Comparison of ENCODE assay signal across 14 cellular contexts in the genomic region with DNA sequence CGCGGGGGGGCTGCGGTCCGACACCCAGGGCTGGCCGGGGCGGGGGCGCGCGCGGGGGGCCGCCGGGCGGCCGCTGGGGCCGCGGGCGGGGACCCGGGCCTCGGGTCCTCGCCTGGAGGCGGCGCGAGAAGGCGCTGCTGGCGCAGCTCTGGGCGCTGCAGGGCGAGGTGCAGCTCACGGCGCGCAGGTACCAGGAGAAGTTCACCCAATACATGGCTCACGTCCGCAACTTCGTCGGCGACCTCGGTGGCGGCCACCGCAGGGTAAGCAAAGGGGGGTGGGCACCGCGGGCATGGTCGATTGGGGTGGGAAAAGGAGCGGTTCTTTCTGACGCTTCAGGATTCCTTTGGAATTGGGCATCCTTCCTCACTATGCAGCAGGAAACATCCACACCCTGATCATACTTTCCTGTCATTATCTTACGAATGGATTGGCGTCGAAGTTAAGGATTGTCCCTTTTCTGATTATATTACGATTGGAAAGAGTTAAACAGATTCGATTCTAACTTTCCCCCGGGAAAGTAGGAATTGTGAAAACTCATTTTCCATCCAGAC. TPM values are rescaled to one million over a fixed set of nuclear protein-coding genes. Genes with fewer than 3 reads are reported as not detected.
DNase-seq lines count a peak whose midpoint lies in the region; ATAC-seq, FAIRE-seq and TF ChIP-seq lines count a peak whose summit lies in the region.
"Had no signal": no experiment of that assay in that cellular context is flagged by ENCODE, and none has a peak within 500 bp of the region (broad histone marks: within the 10 kb centered on the region; RNA-seq: fewer than 3 reads in every experiment).

No MANE protein-coding gene starts in this region.

- CTCF ChIA-PET in SK-N-SH (lab: Yijun Ruan, JAX), result interaction anchor here (0.7 kb wide), 1 partner anchor 176 kb away, joined by 3 read pairs; no protein-coding TSS in a partner anchor

- 2% methylated on average over 45 to 49 of the region's 49 CpGs for WGBS in heart right ventricle, 2 donors
- WGBS in ovary, 3 donors, result 0 to 1% (median 1%) methylated on average over 27 to 49 of the region's 49 CpGs
- 1 to 5% methylated on average over 36 to 49 of the region's 49 CpGs for WGBS in aorta, 2 donors
- WGBS in SK-N-SH (ENCODE audit: low lambda C conversion rate), result 11% methylated on average over 37 of the region's 49 CpGs

- no peak for TF ChIP-seq POLR2A in ovary (IDR thresholded peaks at IDR 0.05)

- H3K36me3 ChIP-seq in heart right ventricle (no peaks in the 10 kb centered on the region), ovary (no peaks in the 10 kb centered on the region), aorta (ENCODE audit: control insufficient read depth in 1 of 2, insufficient read depth in 2 of 2, low read length in 1 of 2) (no peaks in the 10 kb centered on the region), kidney (ENCODE audit: control insufficient read depth in 1 of 2, insufficient read depth in 2 of 2, low read length in 2 of 2) (no peaks in the 10 kb centered on the region), SK-N-SH (replicated peaks in 1 of 2; ENCODE audit: control insufficient read depth in 1 of 2, insufficient read depth in 2 of 2, low read length in 1 of 2) (no peaks in the 10 kb centered on the region)
- H3K36me3 ChIP-seq: BLaER1 treated with 17β-estradiol and CSF1 and Interleukin-3, amounts not matched to agents 10 nM and 100 nM; neutrophil had no signal

- H3K4me2 ChIP-seq in SK-N-SH, result no peak overlapping the region

- TF ChIP-seq CTCF in heart right ventricle (IDR thresholded peaks at IDR 0.05) (no peak), foreskin keratinocyte (conservative IDR thresholded peaks at IDR 0.05) (no peak), ovary (IDR thresholded peaks at IDR 0.05) (no peak), kidney (IDR thresholded peaks at IDR 0.05; ENCODE audit: borderline replicate concordance, extremely low read depth, insufficient read depth) (no peak), SK-N-SH (IDR thresholded peaks at IDR 0.05) (no peak)

- no peaks in the 10 kb centered on the region for H3K9me2 ChIP-seq in SK-N-SH

- H3K27me3 ChIP-seq in heart right ventricle (peaks cover 0 to 80% (median 52%) of the 10 kb centered on the region in 7 donors), foreskin keratinocyte (peaks cover 58% of the 10 kb centered on the region), ovary (no peaks in the 10 kb centered on the region), aorta (ENCODE audit: control insufficient read depth in 1 of 2, insufficient read depth in 2 of 2, low read length in 1 of 2) (no peaks in the 10 kb centered on the region), SK-N-SH (ENCODE audit: insufficient read depth) (peaks cover 27% of the 10 kb centered on the region; the same call in 1 of the 2 replicates)

- no peak for FAIRE-seq in kidney (lab: Jason Lieb, UNC)

- no peaks in the 10 kb centered on the region for H4K20me1 ChIP-seq in SK-N-SH (ENCODE audit: insufficient read depth)
- H4K20me1 ChIP-seq: BLaER1 treated with 17β-estradiol and CSF1 and Interleukin-3, amounts not matched to agents 10 nM and 100 nM had no signal

- H3K4me1 ChIP-seq in heart right ventricle, result peaks cover 0 to 19% (median 11%) of the 10 kb centered on the region in 9 donors
- H3K4me1 ChIP-seq in foreskin keratinocyte, result no peaks in the 10 kb centered on the region
- peaks cover 3% of the 10 kb centered on the region for H3K4me1 ChIP-seq in ovary (ENCODE audit: insufficient read depth)
- peaks cover 0 to 1% of the 10 kb centered on the region in 2 donors for H3K4me1 ChIP-seq in aorta (ENCODE audit: control insufficient read depth in 1 of 2, insufficient read depth in 2 of 2, low read length in 2 of 2)
- H3K4me1 ChIP-seq in kidney (ENCODE audit: control insufficient read depth in 1 of 2, insufficient read depth in 1 of 2, low read depth in 1 of 2, low read length in 2 of 2), result peaks cover 4% of the 10 kb centered on the region in 2 donors
- H3K4me1 ChIP-seq in SK-N-SH (ENCODE audit: control insufficient read depth in 1 of 2, insufficient read depth in 2 of 2, low read depth in 1 of 2, low read length in 1 of 2), result peaks cover 0 to 12% of the 10 kb centered on the region in 2 experiments; a peak in 2 of 4 replicates

- TF ChIP-seq RAD21 in SK-N-SH (IDR thresholded peaks at IDR 0.05; ENCODE audit: low read length), result no peak

- intact Hi-C loops in heart right ventricle (cut with DNase I), result no loop called here
- intact Hi-C loops in cardiac septum (cut with DNase I), result no loop called here
- intact Hi-C loops in ovary (cut with DNase I), result no loop called here
- intact Hi-C loops in aorta (cut with DNase I), result loop anchor here in 1 of 2 donors (5.0 kb wide), 1 partner anchor 47 kb away; no protein-coding TSS in a partner anchor
- intact Hi-C loops in kidney (cut with DNase I), result no loop called here

- POLR2A ChIA-PET in SK-N-SH (lab: Yijun Ruan, JAX), result no interaction called here

- H2AFZ ChIP-seq in SK-N-SH (ENCODE audit: low read depth), result no peak overlapping the region

- DNase-seq in heart right ventricle (no peak), cardiac septum (ENCODE audit: low spot score) (no peak), foreskin keratinocyte (peak in 1 of 2 donors; percentile 11), ovary (peak in 1 of 5 donors; percentile 20), aorta (peak; percentile 44 to 71), kidney (no peak), SK-N-SH (no peak), A172 (ENCODE audit: low spot score) (no peak)
- DNase-seq: activated CD4-positive, alpha-beta T cell treated with anti-CD3 and anti-CD28 coated beads for 48 hours; NCI-H1048; SHP77 had no signal

- H3K79me2 ChIP-seq in SK-N-SH (ENCODE audit: insufficient read depth), result no peaks in the 10 kb centered on the region

- TF ChIP-seq EP300 in ovary (IDR thresholded peaks at IDR 0.05) (no peak), SK-N-SH (IDR thresholded peaks at IDR 0.05; ENCODE audit: borderline replicate concordance in 1 of 2, low read depth in 1 of 2, low read length in 1 of 2) (no peak)

- H3K9me3 ChIP-seq in heart right ventricle (no peaks in the 10 kb centered on the region), ovary (no peaks in the 10 kb centered on the region), aorta (ENCODE audit: control insufficient read depth, low read length) (no peaks in the 10 kb centered on the region), kidney (ENCODE audit: control insufficient read depth in 1 of 2, low read length in 2 of 2) (no peaks in the 10 kb centered on the region), SK-N-SH (no peaks in the 10 kb centered on the region)
- H3K9me3 ChIP-seq: neutrophil had no signal

- no peaks in the 10 kb centered on the region for H3F3A ChIP-seq in SK-N-SH (replicated peaks; ENCODE audit: insufficient read depth)

- H3K4me3 ChIP-seq in heart right ventricle (peak overlapping the region in 7 of 10 donors; percentile 16 to 49 (median 39)), ovary (peak overlapping the region; percentile 52), aorta (ENCODE audit: low read length in 2 of 2) (peak overlapping the region; percentile 45 to 53), kidney (ENCODE audit: low read length in 2 of 2) (peak overlapping the region in 1 of 2 donors; percentile 10), SK-N-SH (ENCODE audit: low read depth in 2 of 2, low read length in 1 of 2) (peak overlapping the region in 1 of 2 experiments; percentile 31; a peak in 1 of 4 replicates)

- ATAC-seq in heart right ventricle (no peak), foreskin keratinocyte (peak; percentile 52), aorta (ENCODE audit: low FRiP score) (peak; percentile 2)

- H3K27ac ChIP-seq in heart right ventricle (no peak overlapping the region), foreskin keratinocyte (no peak overlapping the region), ovary (peak overlapping the region in 1 of 2 donors; percentile 69), aorta (ENCODE audit: low read depth in 1 of 2, low read length in 2 of 2) (peak overlapping the region; percentile 16 to 58), kidney (ENCODE audit: low read depth in 2 of 2, low read length in 2 of 2) (no peak overlapping the region), SK-N-SH (ENCODE audit: low read depth in 2 of 2, low read length in 1 of 2) (no peak overlapping the region)
- H3K27ac ChIP-seq: BLaER1 treated with 17β-estradiol and CSF1 and Interleukin-3, amounts not matched to agents 10 nM and 100 nM; neutrophil had no signal

- H3K9ac ChIP-seq in kidney (ENCODE audit: low read length in 2 of 2), result no peak overlapping the region
- H3K9ac ChIP-seq in SK-N-SH, result no peak overlapping the region
- H3K9ac ChIP-seq: BLaER1 treated with 17β-estradiol and CSF1 and Interleukin-3, amounts not matched to agents 10 nM and 100 nM had no signal

TF ChIP-seq in SK-N-SH, 30 proteins besides CTCF, POLR2A, EP300 and RAD21 (continues in another document):
- TF ChIP-seq, protein P1, sequence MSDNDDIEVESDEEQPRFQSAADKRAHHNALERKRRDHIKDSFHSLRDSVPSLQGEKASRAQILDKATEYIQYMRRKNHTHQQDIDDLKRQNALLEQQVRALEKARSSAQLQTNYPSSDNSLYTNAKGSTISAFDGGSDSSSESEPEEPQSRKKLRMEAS (IDR thresholded peaks at IDR 0.05; ENCODE audit: low read depth), result no peak
- no peak for TF ChIP-seq TAF1 (IDR thresholded peaks at IDR 0.05; ENCODE audit: borderline replicate concordance, low read depth, low read length)
- no peak for TF ChIP-seq YY1 (IDR thresholded peaks at IDR 0.05; ENCODE audit: low read depth)
- no peak for TF ChIP-seq NRF1 (IDR thresholded peaks at IDR 0.05; ENCODE audit: low read depth, low read length)
- TF ChIP-seq RCOR1 (IDR thresholded peaks at IDR 0.05; ENCODE audit: low read length), result no peak
- no peak for TF ChIP-seq JUND (IDR thresholded peaks at IDR 0.05)

RNA-seq across cellular contexts. Expression of a gene that starts 0.8 kb away (rescaled TPM):
- under 1 TPM in 6 of 10 donors, not detected in 4; 0.07 to 0.28 (median 0.18) TPM for total RNA-seq in heart right ventricle
- under 1 TPM in 1 of 2 donors, not detected in 1; 0.04 TPM for polyA plus RNA-seq in heart right ventricle
- not detected for total RNA-seq in cardiac septum
- total RNA-seq in foreskin keratinocyte, result not detected in 2 replicates
- polyA plus RNA-seq in foreskin keratinocyte, result not detected in 2 replicates
- total RNA-seq in ovary, result 1 to 10 TPM; 1.5 to 7.8 (median 4.1) TPM
- 10 to 100 TPM in 1 of 2 donors, 1 to 10 TPM in 1; 3.4 to 11.0 TPM for polyA plus RNA-seq in ovary
- 10 to 100 TPM in 1 of 2 donors, 1 to 10 TPM in 1; 6.8 to 11.2 TPM for total RNA-seq in aorta
- polyA plus RNA-seq in aorta, result 1 to 10 TPM; 1.2 to 1.8 TPM
- total RNA-seq in kidney, result 2.1 TPM
- 0.56 TPM for polyA plus RNA-seq in kidney (ENCODE audit: insufficient read depth, low read depth, low replicate concordance)
- 0.02 TPM in 2 replicates for polyA plus RNA-seq in SK-N-SH (2012; rRNA removed)
- polyA plus RNA-seq in SK-N-SH (2012; cell fraction: cytosol; rRNA removed), result not detected in 2 replicates
- polyA plus RNA-seq in SK-N-SH (2012; cell fraction: nucleus; rRNA removed), result not detected in 2 replicates
- not detected in 2 replicates for total RNA-seq in A172 (2014; rRNA removed; shearing (Covaris generic))
- total RNA-seq: fibroblast of lung had no signal
- polyA plus RNA-seq: fibroblast of lung had no signal

Comparison
In these comparisons a context has a peak if more than half of its experiments do, and no peak if none do; other contexts are left out.
1. ATAC-seq: peak in foreskin keratinocyte (single experiment) and aorta (single experiment); none in heart right ventricle (0 of 8).
2. DNase-seq: peak in aorta (2 of 2); none in heart right ventricle (0 of 2), cardiac septum (single experiment), kidney (single experiment), SK-N-SH (single experiment) and A172 (single experiment).
3. H3K27ac ChIP-seq: peak in aorta (2 of 2); none in heart right ventricle (0 of 10), foreskin keratinocyte (single experiment), kidney (0 of 2) and SK-N-SH (0 of 2).